12 cellular contexts compared by ENCODE assay signal in genomic region chr17:81885869-81886548, GRCh38. TPM values are rescaled to one million over a fixed set of nuclear protein-coding genes. Genes with fewer than 3 reads are reported as not detected.
A peak's percentile ranks its signal among the peaks of the same experiment; 100 is the strongest.
DNase-seq lines count a peak whose midpoint lies in the region; ATAC-seq, FAIRE-seq and TF ChIP-seq lines count a peak whose summit lies in the region.
"Had no signal": no experiment of that assay in that cellular context is flagged by ENCODE, and none has a peak within 500 bp of the region (broad histone marks: within the 10 kb centered on the region; RNA-seq: fewer than 3 reads in every experiment).

No MANE protein-coding gene starts in this region.

- H3K27me3 Mint-ChIP-seq in dendritic cell treated with granulocyte-macrophage colony-stimulating factor and Interleukin-4, amounts not matched to agents 40 ng/mL and 50 ng/mL, for 4 days: no peaks in the 10 kb centered on the region

- no peaks in the 10 kb centered on the region for H3K27me3 ChIP-seq in psoas muscle (ENCODE audit: insufficient read depth in 3 of 3, low read length in 2 of 3)
- H3K27me3 ChIP-seq: dorsolateral prefrontal cortex had no signal

- WGBS in psoas muscle, 3 donors: 24 to 36% (median 29%) methylated on average over 11 of the region's 11 CpGs

- TF ChIP-seq POLR2A in H54 (IDR thresholded peaks at IDR 0.05; ENCODE audit: low read depth, low read length): 0 out of 2 replicates have a peak, but pooled peaks have one; percentile 33

- H3K4me3 ChIP-seq in psoas muscle: peak overlapping the region; percentile 1
- H3K4me3 ChIP-seq: dorsolateral prefrontal cortex had no signal

- intact Hi-C loops in dendritic cell treated with granulocyte-macrophage colony-stimulating factor and Interleukin-4, amounts not matched to agents 40 ng/mL and 50 ng/mL, for 4 days (cut with micrococcal nuclease): no loop called here
- intact Hi-C loops in psoas muscle (cut with DNase I): no loop called here
- intact Hi-C loops in head of caudate nucleus (cut with DNase I): no loop called here

- H3K4me3 Mint-ChIP-seq in dendritic cell treated with granulocyte-macrophage colony-stimulating factor and Interleukin-4, amounts not matched to agents 40 ng/mL and 50 ng/mL, for 4 days: no peak overlapping the region
- H3K4me3 Mint-ChIP-seq: immature natural killer cell had no signal

- peak; percentile 27 for FAIRE-seq in H54 (lab: Jason Lieb, UNC)

- TF ChIP-seq CTCF in psoas muscle (IDR thresholded peaks at IDR 0.05): no peak

- H3K4me1 ChIP-seq in psoas muscle: peaks cover 49% of the 10 kb centered on the region

- DNase-seq in H54 (ENCODE audit: insufficient read length, low spot score): peak; percentile 94
- peak; percentile 59 to 83 for DNase-seq in NCI-H524 (lab: John Stamatoyannopoulos, UW)
- peak; percentile 81 to 92 for DNase-seq in psoas muscle
- DNase-seq in NCI-H82 (lab: John Stamatoyannopoulos, UW): no peak
- DNase-seq in head of caudate nucleus: no peak
- DNase-seq: immature natural killer cell, NCI-H510A, retina, T-helper 2 cell had no signal

- no peaks in the 10 kb centered on the region for H3K9me3 ChIP-seq in psoas muscle

- no peaks in the 10 kb centered on the region for H3K9me3 Mint-ChIP-seq in dendritic cell treated with granulocyte-macrophage colony-stimulating factor and Interleukin-4, amounts not matched to agents 40 ng/mL and 50 ng/mL, for 4 days
- H3K9me3 Mint-ChIP-seq: immature natural killer cell had no signal

- peak overlapping the region; percentile 42 for H3K27ac Mint-ChIP-seq in dendritic cell treated with granulocyte-macrophage colony-stimulating factor and Interleukin-4, amounts not matched to agents 40 ng/mL and 50 ng/mL, for 4 days

- peaks cover 96% of the 10 kb centered on the region for H3K36me3 Mint-ChIP-seq in dendritic cell treated with granulocyte-macrophage colony-stimulating factor and Interleukin-4, amounts not matched to agents 40 ng/mL and 50 ng/mL, for 4 days (ENCODE audit: low read depth)

- ATAC-seq in psoas muscle: peak; percentile 95 to 96 (median 96)
- ATAC-seq in HG03135 (IDR thresholded peaks at IDR 0.05; ENCODE audit: unreplicated experiment): no peak

- H3K4me1 Mint-ChIP-seq in dendritic cell treated with granulocyte-macrophage colony-stimulating factor and Interleukin-4, amounts not matched to agents 40 ng/mL and 50 ng/mL, for 4 days (ENCODE audit: low read depth): peaks cover 45% of the 10 kb centered on the region

- H3K36me3 ChIP-seq in psoas muscle (ENCODE audit: insufficient read depth in 1 of 2, low read depth in 1 of 2): peaks cover 0 to 64% of the 10 kb centered on the region in 2 donors

- peak overlapping the region; percentile 96 for H3K27ac ChIP-seq in psoas muscle

RNA-seq across cellular contexts. Expression of gene ALYREF, which starts 5.4 kb away (rescaled TPM):
- 10 to 100 TPM; 23.0 to 58.4 (median 47.1) TPM for total RNA-seq in psoas muscle
- 10 to 100 TPM; 37.5 to 79.8 (median 43.8) TPM for polyA plus RNA-seq in psoas muscle

RNA-seq across cellular contexts. Expression of gene ANAPC11, which starts 5.5 kb away (rescaled TPM):
- total RNA-seq in psoas muscle: 100 to 1,000 TPM; 118 to 208 (median 135) TPM
- 100 to 1,000 TPM; 273 to 369 (median 323) TPM for polyA plus RNA-seq in psoas muscle

RNA-seq across cellular contexts. Expression of gene ARHGDIA, which starts 14.9 kb away (rescaled TPM):
- 100 to 1,000 TPM in 3 of 4 donors, 10 to 100 TPM in 1; 88.3 to 192 (median 160) TPM for total RNA-seq in psoas muscle
- 100 to 1,000 TPM in 2 of 3 donors, 10 to 100 TPM in 1; 79.1 to 268 (median 100) TPM for polyA plus RNA-seq in psoas muscle

RNA-seq across cellular contexts. Expression of gene NPB, which starts 16.0 kb away (rescaled TPM):
- under 1 TPM; 0.42 to 0.78 (median 0.55) TPM for total RNA-seq in psoas muscle
- polyA plus RNA-seq in psoas muscle: 1 to 10 TPM in 1 of 3 donors, under 1 TPM in 2; 0.73 to 2.9 (median 0.76) TPM
- polyA plus RNA-seq: immature natural killer cell had no signal

RNA-seq across cellular contexts. Expression of gene PCYT2, which starts 25.2 kb away (rescaled TPM):
- total RNA-seq in psoas muscle: 10 to 100 TPM; 10.2 to 26.9 (median 19.2) TPM
- polyA plus RNA-seq in psoas muscle: 10 to 100 TPM; 13.2 to 14.1 (median 13.3) TPM

Comparison
In these comparisons a context has a peak if more than half of its experiments do, and no peak if none do; other contexts are left out.
1. DNase-seq: peak in H54 (single experiment), NCI-H524 (2 of 2) and psoas muscle (2 of 2); none in NCI-H82 (single experiment) and head of caudate nucleus (0 of 42).